In the genomic region with DNA sequence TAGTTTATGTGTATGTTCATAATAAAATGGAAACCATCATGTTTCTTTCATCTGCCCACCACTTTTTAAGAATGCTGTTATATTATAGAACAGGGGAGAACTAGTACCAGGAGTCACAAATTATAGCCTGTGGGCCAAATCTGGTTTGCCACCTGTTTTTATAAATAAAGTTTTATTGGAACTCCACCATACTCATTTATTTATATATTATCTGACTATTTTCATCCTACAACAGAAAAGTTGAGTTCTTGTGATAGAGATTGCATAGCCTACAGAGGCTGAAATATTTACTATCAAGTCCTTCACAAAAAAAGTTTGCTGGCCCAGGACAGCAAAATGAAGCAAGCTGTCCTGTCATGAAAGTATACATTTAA, we compare ENCODE assay signal across 10 cellular contexts. TPM values are rescaled to one million over a fixed set of nuclear protein-coding genes. Genes with fewer than 3 reads are reported as not detected.
DNase-seq lines count a peak whose midpoint lies in the region; ATAC-seq and TF ChIP-seq lines count a peak whose summit lies in the region.
"Had no signal": no experiment of that assay in that cellular context is flagged by ENCODE, and none has a peak within 500 bp of the region (broad histone marks: within the 10 kb centered on the region; RNA-seq: fewer than 3 reads in every experiment).

No MANE protein-coding gene starts in this region.

- CTCF ChIA-PET in activated CD4-positive, alpha-beta T cell treated with anti-CD3 and anti-CD28 coated beads, Interleukin-2, amount 10 ng/mL, durations not matched to agents 7 days and 5 days (lab: Charles Lee) = no interaction called here
- CTCF ChIA-PET in activated B cell treated with CpG ODN at 0.5 μM for 24 hours (lab: Charles Lee) = interaction anchor here (0.6 to 3.8 kb wide), 4 partner anchors 25 to 255 kb away, joined by 3 to 16 read pairs (median 5); partner anchors contain the start of gene CMSS1

- TF ChIP-seq CTCF in activated B cell treated with CpG ODN at 0.5 μM for 24 hours (IDR thresholded peaks at IDR 0.05) = no peak

- ATAC-seq in activated B cell treated with CpG ODN at 0.5 μM for 24 hours (ENCODE audit: low read depth) (no peak), left colon (no peak)
- peak; percentile 3 to 8 for ATAC-seq in stimulated activated naive B cell treated with anti-CD40 and anti-IgM and Interleukin-4, amounts not matched to agents 10 μg/mL and 1 μg/mL and 100 μg/mL, for 72 hours (replicated peaks)

- no peaks in the 10 kb centered on the region for H3K27me3 Mint-ChIP-seq in activated CD4-positive, alpha-beta T cell treated with anti-CD3 and anti-CD28 coated beads, Interleukin-2, amount 10 ng/mL, durations not matched to agents 7 days and 5 days
- H3K27me3 Mint-ChIP-seq in activated B cell treated with CpG ODN at 0.5 μM for 24 hours (no peaks in the 10 kb centered on the region), immature natural killer cell (ENCODE audit: low read depth in 3 of 3) (no peaks in the 10 kb centered on the region)
- H3K27me3 Mint-ChIP-seq in stimulated activated naive B cell treated with anti-CD40 and anti-IgM and Interleukin-4, amounts not matched to agents 10 μg/mL and 1 μg/mL and 100 μg/mL, for 72 hours = no peaks in the 10 kb centered on the region

- no peaks in the 10 kb centered on the region for H3K9me3 Mint-ChIP-seq in activated CD4-positive, alpha-beta T cell treated with anti-CD3 and anti-CD28 coated beads, Interleukin-2, amount 10 ng/mL, durations not matched to agents 7 days and 5 days
- H3K9me3 Mint-ChIP-seq in activated B cell treated with CpG ODN at 0.5 μM for 24 hours (no peaks in the 10 kb centered on the region), immature natural killer cell (no peaks in the 10 kb centered on the region)
- H3K9me3 Mint-ChIP-seq in stimulated activated naive B cell treated with anti-CD40 and anti-IgM and Interleukin-4, amounts not matched to agents 10 μg/mL and 1 μg/mL and 100 μg/mL, for 72 hours = peaks cover 0 to 3% of the 10 kb centered on the region in 2 donors

- H3K4me3 Mint-ChIP-seq in activated CD4-positive, alpha-beta T cell treated with anti-CD3 and anti-CD28 coated beads, Interleukin-2, amount 10 ng/mL, durations not matched to agents 7 days and 5 days = peak overlapping the region; percentile 27
- H3K4me3 Mint-ChIP-seq in activated B cell treated with CpG ODN at 0.5 μM for 24 hours (peak overlapping the region; percentile 56), immature natural killer cell (peak overlapping the region; percentile 74 to 92 (median 86))
- peak overlapping the region in 1 of 2 donors; percentile 63 for H3K4me3 Mint-ChIP-seq in stimulated activated naive B cell treated with anti-CD40 and anti-IgM and Interleukin-4, amounts not matched to agents 10 μg/mL and 1 μg/mL and 100 μg/mL, for 72 hours

- no peak for DNase-seq in activated CD4-positive, alpha-beta T cell treated with anti-CD3 and anti-CD28 coated beads, Interleukin-2, amount 10 ng/mL, durations not matched to agents 7 days and 5 days
- no peak for DNase-seq in activated CD4-positive, alpha-beta T cell treated with anti-CD3 and anti-CD28 coated beads, Interleukin-2, amount 50 U/mL, for 48 hours
- DNase-seq in activated B cell treated with CpG ODN at 0.5 μM for 24 hours (no peak), immature natural killer cell (no peak), SIG-M5 (lab: John Stamatoyannopoulos, UW) (no peak), left colon (no peak), ecto neural progenitor cell (ENCODE audit: low spot score) (no peak)
- DNase-seq in stimulated activated naive B cell treated with anti-CD40 and anti-IgM and Interleukin-4, amounts not matched to agents 10 μg/mL and 1 μg/mL and 100 μg/mL, for 72 hours = no peak
- DNase-seq: activated CD4-positive, CD25-positive, alpha-beta regulatory T cell treated with anti-CD3 and anti-CD28 coated beads, Interleukin-2, amount 50 U/mL, for 72 hours had no signal

- H3K4me1 Mint-ChIP-seq in activated CD4-positive, alpha-beta T cell treated with anti-CD3 and anti-CD28 coated beads, Interleukin-2, amount 10 ng/mL, durations not matched to agents 7 days and 5 days = peaks cover 75% of the 10 kb centered on the region
- H3K4me1 Mint-ChIP-seq in activated B cell treated with CpG ODN at 0.5 μM for 24 hours (peaks cover 44% of the 10 kb centered on the region), immature natural killer cell (peaks cover 53 to 62% of the 10 kb centered on the region in 2 donors)
- peaks cover 38 to 46% of the 10 kb centered on the region in 2 donors for H3K4me1 Mint-ChIP-seq in stimulated activated naive B cell treated with anti-CD40 and anti-IgM and Interleukin-4, amounts not matched to agents 10 μg/mL and 1 μg/mL and 100 μg/mL, for 72 hours

- intact Hi-C loops in activated B cell treated with CpG ODN at 0.5 μM for 24 hours (cut with micrococcal nuclease) = no loop called here
- intact Hi-C loops in left colon (cut with DNase I, micrococcal nuclease) = no loop called here

- H3K36me3 Mint-ChIP-seq in activated CD4-positive, alpha-beta T cell treated with anti-CD3 and anti-CD28 coated beads, Interleukin-2, amount 10 ng/mL, durations not matched to agents 7 days and 5 days (ENCODE audit: low read depth) = peaks cover 27% of the 10 kb centered on the region
- H3K36me3 Mint-ChIP-seq in activated B cell treated with CpG ODN at 0.5 μM for 24 hours (ENCODE audit: low read depth) (no peaks in the 10 kb centered on the region), immature natural killer cell (peaks cover 0 to 4% (median 0%) of the 10 kb centered on the region in 3 donors)
- peaks cover 8 to 20% of the 10 kb centered on the region in 2 donors for H3K36me3 Mint-ChIP-seq in stimulated activated naive B cell treated with anti-CD40 and anti-IgM and Interleukin-4, amounts not matched to agents 10 μg/mL and 1 μg/mL and 100 μg/mL, for 72 hours

- H3K27ac Mint-ChIP-seq in activated CD4-positive, alpha-beta T cell treated with anti-CD3 and anti-CD28 coated beads, Interleukin-2, amount 10 ng/mL, durations not matched to agents 7 days and 5 days = peak overlapping the region; percentile 71
- peak overlapping the region; percentile 42 for H3K27ac Mint-ChIP-seq in activated B cell treated with CpG ODN at 0.5 μM for 24 hours
- peak overlapping the region; percentile 6 to 71 (median 26) for H3K27ac Mint-ChIP-seq in immature natural killer cell
- no peak overlapping the region for H3K27ac Mint-ChIP-seq in stimulated activated naive B cell treated with anti-CD40 and anti-IgM and Interleukin-4, amounts not matched to agents 10 μg/mL and 1 μg/mL and 100 μg/mL, for 72 hours

- POLR2A ChIA-PET in activated CD4-positive, alpha-beta T cell treated with anti-CD3 and anti-CD28 coated beads, Interleukin-2, amount 10 ng/mL, durations not matched to agents 7 days and 5 days (lab: Charles Lee) = no interaction called here
- POLR2A ChIA-PET in activated B cell treated with CpG ODN at 0.5 μM for 24 hours (lab: Charles Lee) = interaction anchor here (0.8 to 1.6 kb wide), 3 partner anchors 59 to 188 kb away, joined by 3 to 7 read pairs (median 3); partner anchors contain the start of gene TBC1D23

RNA-seq across cellular contexts. Expression of gene FILIP1L, which starts 41.3 kb away (rescaled TPM):
- under 1 TPM; 0.25 to 0.44 TPM for total RNA-seq in activated CD4-positive, alpha-beta T cell treated with anti-CD3 and anti-CD28 coated beads, Interleukin-2, amount 10 ng/mL, durations not matched to agents 7 days and 5 days
- total RNA-seq in activated B cell treated with CpG ODN at 0.5 μM for 24 hours = 1.4 and 1.5 TPM in 2 replicates
- polyA plus RNA-seq in immature natural killer cell = under 1 TPM in 1 of 3 donors, not detected in 2; 0.09 TPM
- total RNA-seq in left colon = 10 to 100 TPM in 1 of 2 donors, 1 to 10 TPM in 1; 6.7 to 19.0 TPM
- total RNA-seq: RPMI7951 had no signal

Comparison
In these comparisons a context has a peak if more than half of its experiments do, and no peak if none do; other contexts are left out.
1. ATAC-seq: peak in stimulated activated naive B cell treated with anti-CD40 and anti-IgM and Interleukin-4, amounts not matched to agents 10 μg/mL and 1 μg/mL and 100 μg/mL, for 72 hours (2 of 2); none in activated B cell treated with CpG ODN at 0.5 μM for 24 hours (single experiment) and left colon (single experiment).